1 cellular context compared by ENCODE assay signal in the genomic region with DNA sequence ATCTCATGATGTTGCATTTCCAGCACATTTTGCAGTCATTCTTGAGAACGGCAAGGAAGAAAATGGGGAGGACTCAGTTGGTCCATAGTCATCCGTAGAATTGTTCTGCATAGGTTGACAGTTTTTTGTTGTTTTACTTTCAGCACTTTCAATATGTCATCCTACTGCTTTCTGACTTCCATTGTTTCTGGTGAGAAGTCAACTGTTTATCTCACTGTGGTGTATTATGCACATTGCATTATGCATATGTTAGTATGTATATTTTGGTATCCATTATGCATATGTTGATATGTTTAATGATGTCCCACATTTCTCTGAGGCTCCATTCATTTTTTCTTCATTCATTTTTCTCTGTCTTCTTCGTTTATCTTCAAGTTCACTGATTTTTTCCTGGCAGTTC.
TF ChIP-seq lines count a peak whose summit lies in the region.

No MANE protein-coding gene starts in this region.

TF ChIP-seq in K562, 482 proteins besides CTCF, POLR2A, EP300 and RAD21 (continued from another document):
- TF ChIP-seq, protein P1, sequence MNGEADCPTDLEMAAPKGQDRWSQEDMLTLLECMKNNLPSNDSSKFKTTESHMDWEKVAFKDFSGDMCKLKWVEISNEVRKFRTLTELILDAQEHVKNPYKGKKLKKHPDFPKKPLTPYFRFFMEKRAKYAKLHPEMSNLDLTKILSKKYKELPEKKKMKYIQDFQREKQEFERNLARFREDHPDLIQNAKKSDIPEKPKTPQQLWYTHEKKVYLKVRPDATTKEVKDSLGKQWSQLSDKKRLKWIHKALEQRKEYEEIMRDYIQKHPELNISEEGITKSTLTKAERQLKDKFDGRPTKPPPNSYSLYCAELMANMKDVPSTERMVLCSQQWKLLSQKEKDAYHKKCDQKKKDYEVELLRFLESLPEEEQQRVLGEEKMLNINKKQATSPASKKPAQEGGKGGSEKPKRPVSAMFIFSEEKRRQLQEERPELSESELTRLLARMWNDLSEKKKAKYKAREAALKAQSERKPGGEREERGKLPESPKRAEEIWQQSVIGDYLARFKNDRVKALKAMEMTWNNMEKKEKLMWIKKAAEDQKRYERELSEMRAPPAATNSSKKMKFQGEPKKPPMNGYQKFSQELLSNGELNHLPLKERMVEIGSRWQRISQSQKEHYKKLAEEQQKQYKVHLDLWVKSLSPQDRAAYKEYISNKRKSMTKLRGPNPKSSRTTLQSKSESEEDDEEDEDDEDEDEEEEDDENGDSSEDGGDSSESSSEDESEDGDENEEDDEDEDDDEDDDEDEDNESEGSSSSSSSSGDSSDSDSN (IDR thresholded peaks at IDR 0.05; ENCODE audit: borderline replicate concordance in 1 of 2, low read depth in 2 of 2, low read length in 2 of 2), result no peak
- no peak for TF ChIP-seq TAF7 (tag; IDR thresholded peaks at IDR 0.05)
- 0 out of 2 replicates have a peak, but pooled peaks have one; percentile 23 for TF ChIP-seq TRIM28 (IDR thresholded peaks at IDR 0.05)
- TF ChIP-seq CBX5 (IDR thresholded peaks at IDR 0.05; ENCODE audit: borderline replicate concordance, low read depth), result 0 out of 2 replicates have a peak, but pooled peaks have one; percentile 53
- peak in 1 of 2 experiments; percentile 59; a peak in 1 of 3 replicates for TF ChIP-seq CBX3 (IDR thresholded peaks at IDR 0.05; ENCODE audit: borderline replicate concordance in 1 of 2, low read length in 2 of 2)
- TF ChIP-seq OTX1 (CRISPR knock-in tag; IDR thresholded peaks at IDR 0.05), result no peak
- no peak for TF ChIP-seq ZEB2 (IDR thresholded peaks at IDR 0.05)
TF ChIP-seq in K562: peak in this region for 3.
